Comparison of ENCODE assay signal across 21 cellular contexts in the genomic region with DNA sequence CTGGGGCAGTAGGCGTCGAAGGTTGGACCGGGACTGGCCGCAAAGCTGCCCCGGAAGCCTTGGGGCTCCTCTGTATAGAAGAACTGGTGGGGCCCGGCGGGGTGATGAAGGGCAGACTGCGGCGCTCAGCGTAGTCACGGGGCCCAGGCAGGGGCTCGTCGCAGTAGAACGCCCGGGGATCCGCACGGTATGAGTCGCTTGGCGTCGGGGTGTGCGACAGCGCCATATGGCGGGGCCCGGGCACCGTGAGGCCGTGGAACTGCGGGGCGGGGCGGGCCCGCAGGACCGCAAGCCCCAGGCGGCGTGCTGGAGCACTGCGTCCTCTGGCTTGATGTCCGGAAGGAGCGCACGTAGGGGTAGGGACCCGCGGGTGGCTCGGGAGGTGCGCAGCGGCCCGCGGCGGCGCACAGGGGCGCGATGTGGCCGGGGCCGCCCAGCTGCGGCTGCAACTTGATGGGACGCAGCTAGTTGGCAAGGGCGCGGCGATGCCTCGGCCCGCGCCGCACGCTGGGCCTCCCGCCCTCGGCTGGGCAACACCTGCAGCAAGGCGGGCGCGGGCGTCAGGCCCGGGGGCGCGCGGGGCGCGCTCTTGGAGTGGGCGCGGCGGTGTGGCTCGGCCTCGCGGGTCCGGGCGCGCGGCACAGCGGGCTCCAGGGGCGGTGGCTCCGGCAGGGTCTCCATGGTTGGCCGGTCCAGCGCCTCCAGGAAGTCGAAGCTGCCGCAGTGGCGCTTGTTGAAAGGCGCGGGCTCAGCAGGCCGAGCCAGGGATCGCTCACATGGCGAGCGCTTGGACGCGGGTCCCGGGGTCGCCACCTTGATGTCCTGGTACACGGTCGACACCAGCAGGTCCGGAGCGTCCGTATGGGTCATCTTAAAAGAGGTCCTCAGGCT.
"Had no signal": no experiment of that assay in that cellular context is flagged by ENCODE, and none has a peak within 500 bp of the region (broad histone marks: within the 10 kb centered on the region; RNA-seq: fewer than 3 reads in every experiment).

No MANE protein-coding gene starts in this region.

- H3K36me3 Mint-ChIP-seq: immature natural killer cell had no signal

- ATAC-seq: left cardiac atrium, lower lobe of right lung had no signal

- H3K27me3 ChIP-seq: pancreas, SJSA1, upper lobe of left lung had no signal

- H3K4me3 ChIP-seq: lower lobe of right lung, pancreas, SJSA1, upper lobe of left lung had no signal

- H3K4me1 ChIP-seq: breast epithelium, lower lobe of right lung, pancreas, SJSA1, upper lobe of left lung had no signal

- H3K27ac Mint-ChIP-seq: activated T-helper 1 cell treated with anti-CD3 and anti-CD28 coated beads, Interleukin-12 subunit alpha, Interleukin-12 subunit beta, Interleukin-2, Interleukin-4 antibody, amounts not matched to agents 30 ng/mL and 10 ng/mL and 1 ng/mL, durations not matched to agents 14 hours and 24 hours and 36 hours; immature natural killer cell; WTC11 had no signal

- H3K27ac ChIP-seq: breast epithelium, lower lobe of right lung, pancreas, SJSA1, upper lobe of left lung had no signal

- H3K4me1 Mint-ChIP-seq: immature natural killer cell, neural crest cell, WTC11 had no signal

- H3K36me3 ChIP-seq: breast epithelium, lower lobe of right lung, pancreas, SJSA1, upper lobe of left lung had no signal

- H3K4me3 Mint-ChIP-seq: activated T-helper 1 cell treated with anti-CD3 and anti-CD28 coated beads, Interleukin-12 subunit alpha, Interleukin-12 subunit beta, Interleukin-2, Interleukin-4 antibody, amounts not matched to agents 30 ng/mL and 10 ng/mL and 1 ng/mL, durations not matched to agents 14 hours and 24 hours and 36 hours; immature natural killer cell; neural crest cell; WTC11 had no signal

- H3K9me3 ChIP-seq: lower lobe of right lung, pancreas, SJSA1 had no signal

- DNase-seq: activated CD4-positive, alpha-beta T cell treated with anti-CD3 and anti-CD28 coated beads for 4 hours; activated naive CD4-positive, alpha-beta T cell treated with Interleukin-2 at 50 U/mL for 16 hours; anterior cingulate cortex; cerebellar nuclear complex; hippocampal formation; immature natural killer cell; lower lobe of right lung; midbrain; retina; stimulated activated CD4-positive, alpha-beta T cell treated with anti-CD3 and anti-CD28 coated beads, Interleukin-15, amount 100 ng/mL, for 24 hours; stimulated activated CD4-positive, alpha-beta T cell treated with anti-CD3 and anti-CD28 coated beads, Interleukin-4, amount 100 ng/mL, for 1 hour; stimulated activated naive CD4-positive, alpha-beta T cell treated with Interleukin-2 at 50 U/mL for 16 hours; substantia nigra had no signal
